ENCODE assay signal across 28 cellular contexts in genomic region chr1:108537976-108538375, GRCh38.
"Had no signal": no experiment of that assay in that cellular context is flagged by ENCODE, and none has a peak within 500 bp of the region (broad histone marks: within the 10 kb centered on the region; RNA-seq: fewer than 3 reads in every experiment).

No MANE protein-coding gene starts in this region.

- H3K9ac ChIP-seq: parathyroid adenoma had no signal

- H3K79me2 ChIP-seq: parathyroid adenoma had no signal

- H3K4me1 ChIP-seq: colonic mucosa, parathyroid adenoma, psoas muscle, stomach, vagina had no signal

- H3K4me3 ChIP-seq: cardiac muscle cell, colonic mucosa, heart left ventricle, psoas muscle, stomach, thyroid gland, upper lobe of left lung, vagina had no signal

- H3K27ac ChIP-seq: cardiac muscle cell, colonic mucosa, heart left ventricle, parathyroid adenoma, psoas muscle, stomach, thyroid gland, upper lobe of left lung, vagina had no signal

- H3K27me3 ChIP-seq: cardiac muscle cell, colonic mucosa, thyroid gland, upper lobe of left lung, vagina had no signal

- ATAC-seq: heart left ventricle; left colon; naive thymus-derived CD8-positive, alpha-beta T cell; psoas muscle had no signal

- H3K36me3 ChIP-seq: cardiac muscle cell, colonic mucosa, heart left ventricle, stomach, thyroid gland, upper lobe of left lung, vagina had no signal

- DNase-seq: activated CD4-positive, alpha-beta T cell treated with anti-CD3 and anti-CD28 coated beads for 4 hours; activated CD4-positive, alpha-beta T cell treated with anti-CD3 and anti-CD28 coated beads, Interleukin-2, amount 50 U/mL, for 4 hours; activated CD8-positive, alpha-beta memory T cell treated with anti-CD3 and anti-CD28 coated beads for 24 hours; activated effector memory CD4-positive, alpha-beta T cell treated with Interleukin-2 at 50 U/mL for 16 hours; activated naive CD4-positive, alpha-beta T cell treated with Interleukin-2 at 50 U/mL for 16 hours; anterior cingulate cortex; cerebellar nuclear complex; colonic mucosa; effector CD8-positive, alpha-beta T cell; foreskin fibroblast; heart left ventricle; hypothalamus; immature natural killer cell; kidney; left colon; midbrain; naive thymus-derived CD8-positive, alpha-beta T cell; nucleus accumbens; psoas muscle; stimulated activated CD4-positive, alpha-beta T cell treated with anti-CD3 and anti-CD28 coated beads, Interleukin-15, amount 100 ng/mL, for 24 hours; stimulated activated CD4-positive, alpha-beta T cell treated with anti-CD3 and anti-CD28 coated beads, Interleukin-2, amount 100 ng/mL, for 24 hours; stimulated activated naive B cell treated with anti-CD40 and anti-IgM and Interleukin-4, amounts not matched to agents 10 μg/mL and 1 μg/mL and 100 μg/mL, for 72 hours; stomach; thyroid gland; upper lobe of left lung had no signal

- H2AFZ ChIP-seq: parathyroid adenoma had no signal

- H3K9me3 ChIP-seq: colonic mucosa, psoas muscle, thyroid gland, upper lobe of left lung, vagina had no signal
